Comparison of ENCODE assay signal across 8 cellular contexts in the genomic region with DNA sequence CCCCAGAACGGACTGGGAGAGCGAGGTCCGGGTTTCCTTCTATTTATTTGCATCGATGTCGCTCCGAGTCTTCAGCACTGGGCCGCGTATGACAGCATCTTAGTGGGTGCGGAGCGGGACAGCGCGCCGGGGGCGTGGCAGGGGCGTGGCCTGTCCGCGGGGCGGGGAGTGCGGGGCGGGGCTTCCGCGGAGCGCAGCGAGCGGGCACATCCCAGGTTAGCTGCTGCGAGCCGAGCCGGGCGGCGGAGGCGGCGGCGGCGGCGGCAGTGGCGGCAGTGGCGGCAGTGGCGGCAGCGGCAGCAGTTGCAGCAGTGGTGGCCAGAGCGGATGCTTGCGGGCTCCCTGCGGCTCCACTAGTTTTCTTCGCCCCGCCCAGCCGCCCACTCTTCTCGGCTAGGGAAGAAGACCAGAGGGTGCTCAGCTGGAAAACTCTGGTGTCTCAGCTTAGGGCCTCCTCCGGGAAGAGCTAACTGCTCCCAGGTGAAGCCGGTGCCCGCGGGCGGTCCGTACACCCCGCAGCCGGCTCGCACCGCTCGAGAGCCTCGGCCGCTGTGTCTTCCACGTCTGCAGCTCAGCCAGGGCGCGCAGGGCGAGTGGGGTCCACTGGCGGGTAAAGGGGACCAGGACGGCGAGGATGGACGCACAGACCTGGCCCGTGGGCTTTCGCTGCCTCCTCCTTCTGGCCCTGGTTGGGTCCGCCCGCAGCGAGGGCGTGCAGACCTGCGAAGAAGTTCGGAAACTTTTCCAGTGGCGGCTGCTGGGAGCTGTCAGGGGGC. TPM values are rescaled to one million over a fixed set of nuclear protein-coding genes. Genes with fewer than 3 reads are reported as not detected.
DNase-seq lines count a peak whose midpoint lies in the region; ATAC-seq and TF ChIP-seq lines count a peak whose summit lies in the region.

GPC5 (plus strand) TSS at position 209 of the 776 bp plus-strand sequence.

- ATAC-seq in GM21390 (IDR thresholded peaks at IDR 0.05; ENCODE audit: unreplicated experiment) (peak; percentile 94), gastroesophageal sphincter (peak; percentile 94), omental fat pad (ENCODE audit: low FRiP score) (peak; percentile 93)

- TF ChIP-seq POLR2A in gastroesophageal sphincter (IDR thresholded peaks at IDR 0.05) (no peak), suprapubic skin (IDR thresholded peaks at IDR 0.05) (no peak)

- DNase-seq in Calu3, result peak; percentile 53
- peak; percentile 55 for DNase-seq in HT-29 (ENCODE audit: low spot score)
- DNase-seq in RWPE1 (ENCODE audit: low spot score), result peak; percentile 79
- DNase-seq in activated effector memory CD4-positive, alpha-beta T cell treated with Interleukin-2 at 50 U/mL for 16 hours, result peak; percentile 76
- peak; percentile 57 for DNase-seq in omental fat pad (ENCODE audit: low spot score)
- peak in 1 of 2 donors; percentile 68 for DNase-seq in suprapubic skin (ENCODE audit: low spot score in 2 of 2)

- peaks cover 85% of the 10 kb centered on the region for H3K27me3 ChIP-seq in gastroesophageal sphincter
- peaks cover 65% of the 10 kb centered on the region for H3K27me3 ChIP-seq in suprapubic skin

- TF ChIP-seq EP300 in gastroesophageal sphincter (IDR thresholded peaks at IDR 0.05) (no peak), suprapubic skin (IDR thresholded peaks at IDR 0.05) (no peak)

- H3K9me3 ChIP-seq in gastroesophageal sphincter, result no peaks in the 10 kb centered on the region
- H3K9me3 ChIP-seq in suprapubic skin, result no peaks in the 10 kb centered on the region

- H3K4me1 ChIP-seq in gastroesophageal sphincter (peaks cover 0 to 21% (median 11%) of the 10 kb centered on the region in 3 donors), suprapubic skin (peaks cover 15% of the 10 kb centered on the region)

- 0 to 8% methylated on average over 5 to 7 of the region's 76 CpGs for WGBS in gastroesophageal sphincter (ENCODE audit: low coverage in 1 of 2), 2 donors
- under 1% methylated on average over 26 of the region's 76 CpGs for WGBS in suprapubic skin

- H3K36me3 Mint-ChIP-seq in Calu3 (ENCODE audit: insufficient read depth, unreplicated experiment), result peaks cover 3% of the 10 kb centered on the region

- no peaks in the 10 kb centered on the region for H3K4me1 Mint-ChIP-seq in Calu3 (ENCODE audit: low read depth, unreplicated experiment)

- peak within 1 kb of the TSS; percentile 50 for H3K4me3 Mint-ChIP-seq in Calu3 (ENCODE audit: low read depth, unreplicated experiment)

- H3K27me3 Mint-ChIP-seq in Calu3 (ENCODE audit: unreplicated experiment), result peaks cover 17% of the 10 kb centered on the region

- H3K36me3 ChIP-seq in gastroesophageal sphincter, result no peaks in the 10 kb centered on the region
- H3K36me3 ChIP-seq in suprapubic skin, result no peaks in the 10 kb centered on the region

- H3K4me3 ChIP-seq in gastroesophageal sphincter (peak within 1 kb of the TSS; percentile 7 to 56), suprapubic skin (peak within 1 kb of the TSS; percentile 57)

- H3K27ac ChIP-seq in RWPE1 (no peak within 1 kb of the TSS), gastroesophageal sphincter (no peak within 1 kb of the TSS), suprapubic skin (no peak within 1 kb of the TSS)

- H3K27ac Mint-ChIP-seq in Calu3 (ENCODE audit: unreplicated experiment), result no peak within 1 kb of the TSS

- BruUV-seq in Calu3 (replicated peaks; lab: Mats Ljungman, UMichigan), result no TSS peak

- intact Hi-C loops in Calu3 (cut with micrococcal nuclease; ENCODE audit: unreplicated experiment), result no loop called here

- no peaks in the 10 kb centered on the region for H3K9me3 Mint-ChIP-seq in Calu3 (ENCODE audit: low read depth, unreplicated experiment)

- TF ChIP-seq CTCF in Calu3 (IDR thresholded peaks at IDR 0.05; ENCODE audit: unreplicated experiment), result no peak
- TF ChIP-seq CTCF in RWPE1 (conservative IDR thresholded peaks at IDR 0.05; ENCODE audit: low read depth), result no peak
- no peak for TF ChIP-seq CTCF in gastroesophageal sphincter (IDR thresholded peaks at IDR 0.05)
- TF ChIP-seq CTCF in omental fat pad (IDR thresholded peaks at IDR 0.05), result no peak
- TF ChIP-seq CTCF in suprapubic skin (IDR thresholded peaks at IDR 0.05), result no peak

- POLR2A ChIA-PET in RWPE1 (lab: Yijun Ruan, JAX; ENCODE audit: low non-redundant PET), result no interaction called here

- CTCF ChIA-PET in Calu3 (lab: Charles Lee) (no interaction called here), RWPE1 (lab: Yijun Ruan, JAX) (interaction anchor here (1.3 kb wide), 1 partner anchor 8 kb away, joined by 4 read pairs; no protein-coding TSS in a partner anchor)

RNA-seq across cellular contexts. Expression of gene GPC5, which starts in this region (rescaled TPM):
- total RNA-seq in Calu3 (2022) (not detected in 2 replicates), gastroesophageal sphincter (under 1 TPM in 1 of 4 donors, not detected in 3; 0.47 TPM), omental fat pad (1 to 10 TPM in 1 of 4 donors, under 1 TPM in 1, not detected in 2; 0.74 to 1.1 TPM), suprapubic skin (under 1 TPM in 1 of 4 donors, not detected in 3; 0.55 TPM)
- total RNA-seq in HT-29 (2014; rRNA removed; shearing (Covaris generic)), result not detected in 2 replicates

Comparison
In these comparisons a context has a peak if more than half of its experiments do, and no peak if none do; other contexts are left out.
1. Peak in DNase-seq in Calu3; RNA of the gene not detected or under 1 TPM.
2. Peak in DNase-seq in HT-29; RNA of the gene not detected or under 1 TPM.
3. Peak in ATAC-seq and H3K4me3 ChIP-seq in gastroesophageal sphincter; RNA of the gene not detected or under 1 TPM.